Comparison of ENCODE assay signal across 17 cellular contexts in genomic region chr9:76271755-76272154, GRCh38.
DNase-seq lines count a peak whose midpoint lies in the region; FAIRE-seq and TF ChIP-seq lines count a peak whose summit lies in the region.
"Had no signal": no experiment of that assay in that cellular context is flagged by ENCODE, and none has a peak within 500 bp of the region (broad histone marks: within the 10 kb centered on the region; RNA-seq: fewer than 3 reads in every experiment).

No MANE protein-coding gene starts in this region.

- H3K4me3 ChIP-seq in AG10803 (ENCODE audit: low read length) (no peak overlapping the region), bronchial epithelial cell (ENCODE audit: low read depth, low read length) (no peak overlapping the region), fibroblast of the aortic adventitia (ENCODE audit: low read depth, low read length) (no peak overlapping the region)
- H3K4me3 ChIP-seq: BLaER1, PC-9 had no signal

- no peaks in the 10 kb centered on the region for H3K27me3 ChIP-seq in bronchial epithelial cell (ENCODE audit: control insufficient read depth, insufficient read depth, low read length)
- H3K27me3 ChIP-seq: BLaER1 had no signal

- H3K36me3 ChIP-seq in bronchial epithelial cell (ENCODE audit: control insufficient read depth, insufficient read depth, low read length): no peaks in the 10 kb centered on the region
- H3K36me3 ChIP-seq: BLaER1 had no signal

- no peak for FAIRE-seq in bronchial epithelial cell (lab: Jason Lieb, UNC)
- FAIRE-seq: H1 had no signal

- TF ChIP-seq CTCF in AG10803 (conservative IDR thresholded peaks at IDR 0.05; ENCODE audit: low read length): no peak
- no peak for TF ChIP-seq CTCF in bronchial epithelial cell (IDR thresholded peaks at IDR 0.05; ENCODE audit: insufficient read depth, low read length, severe bottlenecking)
- TF ChIP-seq CTCF in fibroblast of the aortic adventitia (IDR thresholded peaks at IDR 0.05; ENCODE audit: insufficient read depth, low read length): no peak

- DNase-seq in AG10803 (ENCODE audit: low read depth) (peak; percentile 16), NCI-H226 (peak; percentile 40), bronchial epithelial cell (ENCODE audit: low read depth) (peak; percentile 27), fibroblast of the aortic adventitia (ENCODE audit: low read depth) (peak; percentile 26), activated gamma-delta T cell treated with Interleukin-2 at 50 U/mL for 16 hours (no peak), SHP77 (lab: John Stamatoyannopoulos, UW) (no peak), T-helper 1 cell (no peak), OCI-M2 (lab: John Stamatoyannopoulos, UW; ENCODE audit: unreplicated experiment) (no peak)
- DNase-seq: CD4-positive, alpha-beta memory T cell; DMS153; KBM-7; NCI-H1417; NCI-H187 treated with DMSO at 0.1 percent for 48 hours; NCI-H526; PC-9 had no signal

Comparison
In these comparisons a context has a peak if more than half of its experiments do, and no peak if none do; other contexts are left out.
1. DNase-seq: peak in AG10803 (single experiment), NCI-H226 (single experiment), bronchial epithelial cell (single experiment) and fibroblast of the aortic adventitia (single experiment); none in activated gamma-delta T cell treated with Interleukin-2 at 50 U/mL for 16 hours (single experiment), SHP77 (0 of 2), T-helper 1 cell (0 of 5) and OCI-M2 (single experiment).